22 cellular contexts compared by ENCODE assay signal in genomic region chr2:173175222-173175621, GRCh38.
DNase-seq lines count a peak whose midpoint lies in the region; TF ChIP-seq lines count a peak whose summit lies in the region.
"Had no signal": no experiment of that assay in that cellular context is flagged by ENCODE, and none has a peak within 500 bp of the region (broad histone marks: within the 10 kb centered on the region; RNA-seq: fewer than 3 reads in every experiment).

No MANE protein-coding gene starts in this region.

- no peak overlapping the region for H2BK15ac ChIP-seq in mesenchymal stem cell (ENCODE audit: low read depth, poor library complexity, severe bottlenecking)

- no peak overlapping the region for H2BK5ac ChIP-seq in mesenchymal stem cell (ENCODE audit: low read depth, low read length, poor library complexity, severe bottlenecking)

- no peak overlapping the region for H3K4me2 ChIP-seq in mesenchymal stem cell (ENCODE audit: low read length, poor library complexity, severe bottlenecking)

- H3K9me3 ChIP-seq in MG63 (no peaks in the 10 kb centered on the region), mesenchymal stem cell (ENCODE audit: control insufficient read depth, low read length) (no peaks in the 10 kb centered on the region)
- H3K9me3 ChIP-seq: suprapubic skin had no signal

- no peak overlapping the region for H4K91ac ChIP-seq in mesenchymal stem cell (ENCODE audit: low read length)

- H3K79me1 ChIP-seq in mesenchymal stem cell (replicated peaks; ENCODE audit: low read length, poor library complexity, severe bottlenecking) = peaks cover 11% of the 10 kb centered on the region

- H3K27me3 ChIP-seq in MG63 = no peaks in the 10 kb centered on the region
- no peaks in the 10 kb centered on the region for H3K27me3 ChIP-seq in mesenchymal stem cell (ENCODE audit: control insufficient read depth in 1 of 2, insufficient read depth in 1 of 2, low read length in 2 of 2)
- H3K27me3 ChIP-seq: suprapubic skin had no signal

- H2AK5ac ChIP-seq in mesenchymal stem cell (ENCODE audit: low read length, severe bottlenecking) = no peak overlapping the region

- H3K18ac ChIP-seq in mesenchymal stem cell (ENCODE audit: low read depth in 1 of 2, low read length in 2 of 2) = no peak overlapping the region

- H3K9ac ChIP-seq in mesenchymal stem cell (ENCODE audit: low read length) = no peak overlapping the region

- H2BK120ac ChIP-seq in mesenchymal stem cell (ENCODE audit: low read depth, low read length) = no peak overlapping the region

- no peak overlapping the region for H2BK12ac ChIP-seq in mesenchymal stem cell (ENCODE audit: low read length in 2 of 2)

- no peak for TF ChIP-seq CTCF in choroid plexus epithelial cell (conservative IDR thresholded peaks at IDR 0.05; ENCODE audit: low read depth, low read length)

- DNase-seq in ELR (ENCODE audit: low read depth) (peak; percentile 68), MG63 (peak; percentile 52), choroid plexus epithelial cell (ENCODE audit: low read depth) (peak; percentile 58), mesenchymal stem cell (peak; percentile 79), OCI-M1 (lab: John Stamatoyannopoulos, UW) (no peak), AG08395 (ENCODE audit: low spot score) (no peak)
- DNase-seq in activated T-cell treated with anti-CD3 and anti-CD28 coated beads, Interleukin-2, amount 50 U/mL, for 1 hour = no peak
- no peak for DNase-seq in stimulated activated CD4-positive, alpha-beta T cell treated with anti-CD3 and anti-CD28 coated beads, Interleukin-2, amount 100 ng/mL, for 24 hours
- DNase-seq: activated CD4-positive, alpha-beta memory T cell treated with anti-CD3 and anti-CD28 coated beads for 36 hours; activated T-cell treated with anti-CD3 and anti-CD28 coated beads for 4 hours; amygdala; cerebellar nuclear complex; DMS 273 treated with DMSO at 0.1 percent for 48 hours; effector CD4-positive, alpha-beta T cell; glutamatergic neuron; H9; KBM-7; NCI-H2171 treated with DMSO at 0.1 percent for 48 hours; NCI-H524 treated with DMSO at 0.1 percent for 48 hours; posterior cingulate gyrus; RPMI8226 had no signal

- H3K4me3 ChIP-seq in MG63 (no peak overlapping the region), choroid plexus epithelial cell (ENCODE audit: low read depth, low read length) (no peak overlapping the region), mesenchymal stem cell (ENCODE audit: insufficient read depth in 1 of 2, low read depth in 1 of 2, low read length in 2 of 2) (no peak overlapping the region)
- H3K4me3 ChIP-seq: suprapubic skin had no signal

- no peak overlapping the region for H2AFZ ChIP-seq in mesenchymal stem cell (ENCODE audit: low read depth, low read length)

- no peaks in the 10 kb centered on the region; the same call in 1 of the 2 replicates for H3K36me3 ChIP-seq in MG63
- no peaks in the 10 kb centered on the region for H3K36me3 ChIP-seq in mesenchymal stem cell (ENCODE audit: control insufficient read depth in 1 of 2, insufficient read depth in 2 of 2, low read depth in 1 of 2, low read length in 2 of 2)
- H3K36me3 ChIP-seq: suprapubic skin had no signal

- H3K14ac ChIP-seq in mesenchymal stem cell (ENCODE audit: low read length in 2 of 2) = no peak overlapping the region

- peaks cover 1% of the 10 kb centered on the region for H3K4me1 ChIP-seq in mesenchymal stem cell (ENCODE audit: control insufficient read depth, insufficient read depth, low read depth, low read length)
- H3K4me1 ChIP-seq: suprapubic skin had no signal

- H4K8ac ChIP-seq in mesenchymal stem cell (ENCODE audit: low read length) = no peak overlapping the region

- no peak overlapping the region for H3K4ac ChIP-seq in mesenchymal stem cell (ENCODE audit: low read depth in 1 of 2, low read length in 2 of 2)

- no peak overlapping the region for H3K27ac ChIP-seq in mesenchymal stem cell (ENCODE audit: low read length, poor library complexity, severe bottlenecking)
- H3K27ac ChIP-seq: suprapubic skin had no signal

- 4% methylated on average over 2 of the region's 3 CpGs for WGBS in mesenchymal stem cell

- H3K23ac ChIP-seq in mesenchymal stem cell (ENCODE audit: low read length in 2 of 2) = no peak overlapping the region

Comparison
In these comparisons a context has a peak if more than half of its experiments do, and no peak if none do; other contexts are left out.
1. DNase-seq: peak in ELR (single experiment), MG63 (single experiment), choroid plexus epithelial cell (single experiment) and mesenchymal stem cell (single experiment); none in activated T-cell treated with anti-CD3 and anti-CD28 coated beads, Interleukin-2, amount 50 U/mL, for 1 hour (single experiment), OCI-M1 (single experiment), AG08395 (single experiment) and stimulated activated CD4-positive, alpha-beta T cell treated with anti-CD3 and anti-CD28 coated beads, Interleukin-2, amount 100 ng/mL, for 24 hours (0 of 2).